1 cellular context compared by ENCODE assay signal in genomic region chr19:50537769-50538230, GRCh38.
TF ChIP-seq lines count a peak whose summit lies in the region.

No MANE protein-coding gene starts in this region.

TF ChIP-seq in K562, 482 proteins besides CTCF, POLR2A, EP300 and RAD21 (continued from another document):
- TF ChIP-seq ZNF740 (CRISPR knock-in tag; IDR thresholded peaks at IDR 0.05): no peak
- no peak for TF ChIP-seq ZNF740 (tag; IDR thresholded peaks at IDR 0.05)
- TF ChIP-seq NFXL1 (CRISPR knock-in tag; IDR thresholded peaks at IDR 0.05): no peak
- TF ChIP-seq NFIC (IDR thresholded peaks at IDR 0.05): peak; percentile 13; the same call in 1 of the 2 replicates
- TF ChIP-seq SLC30A9 (CRISPR knock-in tag; IDR thresholded peaks at IDR 0.05): no peak
- TF ChIP-seq IRF1 (CRISPR knock-in tag; IDR thresholded peaks at IDR 0.05; ENCODE audit: borderline replicate concordance): no peak
- no peak for TF ChIP-seq NR4A1 (CRISPR knock-in tag; IDR thresholded peaks at IDR 0.05)
- TF ChIP-seq NR4A1 (tag; IDR thresholded peaks at IDR 0.05): peak; percentile 67; the same call in 1 of the 2 replicates
- no peak for TF ChIP-seq ELF2 (CRISPR knock-in tag; IDR thresholded peaks at IDR 0.05)
- no peak for TF ChIP-seq SAFB2 (IDR thresholded peaks at IDR 0.05; ENCODE audit: borderline replicate concordance, low read depth, low read length, severe bottlenecking)
- no peak for TF ChIP-seq FOS (IDR thresholded peaks at IDR 0.05; ENCODE audit: extremely low read depth, insufficient read length)
